1 cellular context compared by ENCODE assay signal in the genomic region with DNA sequence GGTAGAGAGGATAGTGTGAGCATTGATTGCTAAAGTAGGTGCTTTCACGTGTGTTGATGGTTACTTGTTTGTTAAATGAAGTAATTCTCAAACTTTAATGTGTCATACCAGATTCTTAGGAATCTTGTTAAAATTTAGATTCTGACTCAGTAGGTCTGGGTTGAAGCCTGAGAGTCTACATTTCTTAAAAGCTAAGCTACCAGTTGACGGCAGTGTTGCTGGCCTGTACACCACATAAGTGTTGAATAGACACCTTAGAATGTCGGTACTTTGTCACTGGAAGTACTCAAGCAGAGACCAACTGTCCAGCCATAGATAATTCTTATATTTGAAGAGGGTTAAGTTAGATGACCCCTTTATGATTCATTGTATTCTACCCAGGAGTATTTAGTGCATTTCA.
TF ChIP-seq lines count a peak whose summit lies in the region.

No MANE protein-coding gene starts in this region.

TF ChIP-seq in HepG2, 621 proteins besides CTCF, POLR2A, EP300 and RAD21:
- TF ChIP-seq NCOA5 (CRISPR knock-in tag; IDR thresholded peaks at IDR 0.05), result no peak
- TF ChIP-seq TBX2 (CRISPR knock-in tag; IDR thresholded peaks at IDR 0.05; ENCODE audit: borderline replicate concordance), result no peak
- TF ChIP-seq RBM22 (optimal IDR thresholded peaks at IDR 0.05; ENCODE audit: low read length), result peak; percentile 71
- no peak for TF ChIP-seq ZNF292 (CRISPR knock-in tag; IDR thresholded peaks at IDR 0.05; ENCODE audit: borderline replicate concordance, low read depth)
- TF ChIP-seq DMAP1 (CRISPR knock-in tag; IDR thresholded peaks at IDR 0.05), result no peak
